ENCODE assay signal across 29 cellular contexts in the genomic region with DNA sequence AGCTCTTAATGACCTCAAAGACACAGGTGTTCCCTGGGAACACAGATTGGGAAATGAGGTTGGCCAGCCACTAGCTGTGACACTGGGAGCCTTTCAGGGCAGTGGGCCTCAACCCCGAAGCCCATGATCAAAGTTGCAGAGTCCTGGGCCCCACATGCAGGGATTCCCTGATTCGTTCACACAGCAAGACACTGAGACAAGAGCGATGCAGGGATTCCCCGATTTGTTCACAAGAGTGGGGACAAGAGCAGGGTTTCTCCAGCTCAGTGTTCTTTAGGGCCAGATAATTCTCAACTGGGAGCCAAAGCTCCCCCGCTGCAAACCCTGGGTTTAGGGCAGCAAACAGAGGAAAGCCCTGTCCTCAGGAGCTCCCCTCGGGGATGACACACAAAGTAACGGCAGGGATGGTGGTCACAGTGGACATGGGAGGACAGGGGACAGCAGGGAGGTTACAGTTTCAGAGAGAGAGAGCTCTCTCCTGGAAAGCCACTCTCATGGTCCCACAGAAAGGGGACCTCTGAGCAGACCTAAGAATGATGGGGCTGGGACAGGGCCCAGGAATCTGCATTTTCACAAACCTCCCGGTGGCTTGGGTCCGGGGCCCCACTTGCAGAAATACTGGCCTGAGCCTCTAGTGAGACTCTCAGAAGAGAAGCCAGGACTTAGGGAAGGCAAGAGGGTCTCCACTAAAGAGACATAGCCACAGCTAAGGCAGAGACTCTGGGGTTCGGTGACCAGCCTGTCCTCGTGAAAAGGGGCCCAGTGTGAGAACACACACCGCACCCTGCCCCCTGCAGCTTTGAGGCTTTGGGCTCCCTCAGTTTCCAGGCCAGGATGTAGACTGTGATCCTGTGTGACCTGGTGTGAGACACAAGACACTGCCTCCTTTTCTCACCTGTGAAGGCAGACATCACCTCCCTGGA. TPM values are rescaled to one million over a fixed set of nuclear protein-coding genes. Genes with fewer than 3 reads are reported as not detected.
DNase-seq lines count a peak whose midpoint lies in the region; ATAC-seq, FAIRE-seq and TF ChIP-seq lines count a peak whose summit lies in the region.
"Had no signal": no experiment of that assay in that cellular context is flagged by ENCODE, and none has a peak within 500 bp of the region (broad histone marks: within the 10 kb centered on the region; RNA-seq: fewer than 3 reads in every experiment).

No MANE protein-coding gene starts in this region.

- H3K9ac ChIP-seq in DND-41 (ENCODE audit: low read depth, low read length) (no peak overlapping the region), H1 (replicated peaks in 1 of 4; ENCODE audit: extremely low read depth in 1 of 4, low read depth in 3 of 4, low read length in 3 of 4) (no peak overlapping the region)
- H3K9ac ChIP-seq: KMS-11 had no signal

- FAIRE-seq in H1 (lab: Jason Lieb, UNC): no peak
- FAIRE-seq: A204.1, GM19239, HTR-8/SVneo, islet of Langerhans had no signal

- H4K5ac ChIP-seq in H1 (ENCODE audit: insufficient read length, low read depth, low read length): no peak overlapping the region

- H2BK12ac ChIP-seq in H1 (ENCODE audit: low read depth, low read length): no peak overlapping the region

- H2AFZ ChIP-seq in DND-41 (ENCODE audit: low read depth, low read length): no peak overlapping the region
- H2AFZ ChIP-seq in H1 (ENCODE audit: low read length): no peak overlapping the region

- no peaks in the 10 kb centered on the region for H3K79me1 ChIP-seq in H1 (ENCODE audit: low read depth, low read length)

- no peak overlapping the region for H2BK15ac ChIP-seq in H1 (ENCODE audit: low read length)

- H3K9me3 ChIP-seq in DND-41 (ENCODE audit: insufficient read depth, low read length, severe bottlenecking) (no peaks in the 10 kb centered on the region), H1 (ENCODE audit: insufficient read depth in 2 of 2, low read depth in 1 of 2, low read length in 1 of 2) (no peaks in the 10 kb centered on the region), ovary (no peaks in the 10 kb centered on the region)
- H3K9me3 ChIP-seq: tibial artery had no signal

- H3K56ac ChIP-seq in H1 (replicated peaks; ENCODE audit: insufficient read length, low read depth, low read length): no peak overlapping the region

- CTCF ChIA-PET in H1 (lab: Charles Lee; ENCODE audit: partially characterized antibody): interaction anchor here (0.5 to 1.7 kb wide), 5 partner anchors 11 to 826 kb away, joined by 3 to 6 read pairs (median 3); partner anchors contain the start of gene PRAME

- peak overlapping the region; percentile 4; the same call in 1 of the 2 replicates for H4K8ac ChIP-seq in H1 (ENCODE audit: extremely low read depth, insufficient read depth, low read length)

- no peak overlapping the region for H2BK20ac ChIP-seq in H1 (ENCODE audit: low read length)

- no peaks in the 10 kb centered on the region for H3K79me2 ChIP-seq in DND-41 (ENCODE audit: insufficient read depth, low read length)
- no peaks in the 10 kb centered on the region for H3K79me2 ChIP-seq in H1 (ENCODE audit: control insufficient read depth in 1 of 2, insufficient read depth in 2 of 2, low read length in 2 of 2)

- no peak for TF ChIP-seq RAD21 in H1 (IDR thresholded peaks at IDR 0.05 in 1 of 2, conservative IDR thresholded peaks at IDR 0.05 in 1 of 2; ENCODE audit: low read depth in 2 of 2, low read length in 2 of 2)

- DNase-seq in activated CD4-positive, alpha-beta T cell treated with anti-CD3 and anti-CD28 coated beads for 48 hours: peak; percentile 1
- no peak for DNase-seq in activated CD4-positive, alpha-beta T cell treated with anti-CD3 and anti-CD28 coated beads, Interleukin-2, amount 50 U/mL, for 48 hours
- DNase-seq in DND-41 (peak; percentile 1), H1 (ENCODE audit: low read depth in 1 of 2, low spot score in 2 of 2) (no peak), ovary (peak in 3 of 5 donors; percentile 6 to 10 (median 10)), epidermal melanocyte (ENCODE audit: insufficient read length, low spot score) (no peak), DMS79 (lab: John Stamatoyannopoulos, UW) (no peak)
- DNase-seq: activated CD4-positive, alpha-beta T cell treated with anti-CD3 and anti-CD28 coated beads, Interleukin-2, amount 50 U/mL, for 1 hour; activated naive CD8-positive, alpha-beta T cell treated with anti-CD3 and anti-CD28 coated beads for 36 hours; cerebellar nuclear complex; DMS79 treated with DMSO at 0.1 percent for 48 hours; erythroblast; foreskin melanocyte; hypothalamus; MV-4-11; NCI-H187; NCI-H774; SHP77; stimulated activated CD4-positive, alpha-beta T cell treated with anti-CD3 and anti-CD28 coated beads, Interleukin-2, amount 100 ng/mL, for 48 hours; stimulated activated naive CD4-positive, alpha-beta T cell had no signal

- no peaks in the 10 kb centered on the region for H3K27me3 ChIP-seq in DND-41 (ENCODE audit: insufficient read depth, low read length, poor library complexity)
- peaks cover 0 to 5% (median 3%) of the 10 kb centered on the region in 4 experiments; a peak in 5 of 7 replicates for H3K27me3 ChIP-seq in H1 (replicated peaks in 1 of 4; ENCODE audit: control insufficient read depth in 3 of 4, extremely low read depth in 1 of 4, insufficient read depth in 3 of 4, low read length in 3 of 4)
- no peaks in the 10 kb centered on the region for H3K27me3 ChIP-seq in ovary

- H3K36me3 ChIP-seq in DND-41 (ENCODE audit: insufficient read depth, low read length) (no peaks in the 10 kb centered on the region), H1 (ENCODE audit: control insufficient read depth in 2 of 4, insufficient read depth in 4 of 4, low read length in 3 of 4) (no peaks in the 10 kb centered on the region), ovary (no peaks in the 10 kb centered on the region)
- H3K36me3 ChIP-seq: tibial artery had no signal

- ATAC-seq in DND-41 (ENCODE audit: insufficient read depth, low read depth): no peak
- no peak for ATAC-seq in HG03378 (IDR thresholded peaks at IDR 0.05; ENCODE audit: unreplicated experiment)

- no peak overlapping the region for H2AK5ac ChIP-seq in H1 (ENCODE audit: low read depth, low read length)

- TF ChIP-seq CTCF in DND-41 (IDR thresholded peaks at IDR 0.05; ENCODE audit: borderline replicate concordance, extremely low read depth, low read length, poor library complexity, severe bottlenecking) (no peak), H1 (IDR thresholded peaks at IDR 0.05; ENCODE audit: control extremely low read depth in 1 of 3, insufficient read depth in 1 of 3, low read depth in 1 of 3, low read length in 3 of 3) (no peak), ovary (IDR thresholded peaks at IDR 0.05) (no peak)

- no peak overlapping the region for H2BK120ac ChIP-seq in H1 (replicated peaks; ENCODE audit: low read depth, low read length)

- POLR2A ChIA-PET in H1 (lab: Charles Lee; ENCODE audit: partially characterized antibody): no interaction called here

- H3K4me2 ChIP-seq in DND-41 (ENCODE audit: insufficient read depth, low read length) (no peak overlapping the region), H1 (ENCODE audit: insufficient read depth in 1 of 2, low read depth in 2 of 2, low read length in 2 of 2) (no peak overlapping the region)
- H3K4me2 ChIP-seq: KMS-11, smooth muscle cell had no signal

- no peak overlapping the region for H3K27ac ChIP-seq in DND-41 (ENCODE audit: low read length)
- no peak overlapping the region for H3K27ac ChIP-seq in H1 (ENCODE audit: low read depth, low read length)
- H3K27ac ChIP-seq in ovary: no peak overlapping the region
- H3K27ac ChIP-seq: KMS-11, tibial artery had no signal

- H2BK5ac ChIP-seq in H1 (ENCODE audit: low read depth, low read length): no peak overlapping the region

- no peaks in the 10 kb centered on the region for H3K23me2 ChIP-seq in H1 (ENCODE audit: low read depth, low read length)

- intact Hi-C loops in ovary (cut with DNase I): no loop called here

- no peak for TF ChIP-seq POLR2A in H1 (IDR thresholded peaks at IDR 0.05; ENCODE audit: control extremely low read depth in 1 of 2, low read depth in 2 of 2, low read length in 2 of 2)
- no peak for TF ChIP-seq POLR2A in ovary (IDR thresholded peaks at IDR 0.05)

- WGBS in H1 (ENCODE audit: extremely low coverage in 1 of 2, insufficient coverage in 1 of 2, insufficient read length in 1 of 2, insufficient replicate concordance in 2 of 2, low coverage in 1 of 2, low lambda C conversion rate in 2 of 2, missing lambda C conversion rate in 1 of 2), 2 experiments: 88% methylated on average over 12 of the region's 12 CpGs; no CpG with 5 or more reads in 1 of the 2 experiments
- 88 to 92% (median 90%) methylated on average over 12 of the region's 12 CpGs for WGBS in ovary, 3 donors

- no peak overlapping the region for H3K23ac ChIP-seq in H1 (ENCODE audit: insufficient read length)

- H4K20me1 ChIP-seq in DND-41 (ENCODE audit: insufficient read depth, low read length) (peaks cover 3% of the 10 kb centered on the region; the same call in 1 of the 2 replicates), H1 (replicated peaks in 1 of 2; ENCODE audit: control insufficient read depth in 1 of 2, insufficient read depth in 2 of 2, low read length in 2 of 2) (no peaks in the 10 kb centered on the region)

- no peak overlapping the region for H4K91ac ChIP-seq in H1 (replicated peaks; ENCODE audit: insufficient read length, low read length)

- H3K4ac ChIP-seq in H1 (replicated peaks; ENCODE audit: insufficient read length, low read depth, low read length): no peak overlapping the region

- H3K18ac ChIP-seq in H1 (ENCODE audit: extremely low read depth, low read length): no peak overlapping the region

- no peak overlapping the region for H3K14ac ChIP-seq in H1 (ENCODE audit: insufficient read length)

- H3K4me3 ChIP-seq in DND-41 (ENCODE audit: low read depth in 1 of 2, low read length in 2 of 2): no peak overlapping the region
- no peak overlapping the region for H3K4me3 ChIP-seq in H1 (ENCODE audit: extremely low read depth in 1 of 4, insufficient read depth in 2 of 4, low read depth in 3 of 4, low read length in 4 of 4)
- no peak overlapping the region for H3K4me3 ChIP-seq in ovary
- H3K4me3 ChIP-seq: lung, smooth muscle cell, tibial artery had no signal

- TF ChIP-seq EP300 in H1 (IDR thresholded peaks at IDR 0.05; ENCODE audit: borderline replicate concordance in 1 of 2, low read depth in 2 of 2, low read length in 2 of 2): no peak
- no peak for TF ChIP-seq EP300 in ovary (IDR thresholded peaks at IDR 0.05)

- H3K4me1 ChIP-seq in DND-41 (ENCODE audit: insufficient read depth, low read length) (no peaks in the 10 kb centered on the region), H1 (replicated peaks in 1 of 4; ENCODE audit: control insufficient read depth in 3 of 4, insufficient read depth in 4 of 4, low read length in 3 of 4) (no peaks in the 10 kb centered on the region; a peak in 1 of 7 replicates), ovary (ENCODE audit: insufficient read depth) (no peaks in the 10 kb centered on the region)
- H3K4me1 ChIP-seq: tibial artery had no signal

RNA-seq across cellular contexts. Expression of gene GNAZ, which starts 7.4 kb away (rescaled TPM):
- total RNA-seq in H1 (2021; fragmentation: NEBNext Ultra II Directional; extraction: Animal tissue kit (Norgen Biotek cat#: 25700)): 9.6 and 9.7 TPM in 2 replicates
- polyA plus RNA-seq in H1 (2011; rRNA removed) (6.6 and 6.9 TPM in 2 replicates), ovary (1 to 10 TPM; 7.2 to 8.7 TPM)
- 7.7 TPM for polyA plus RNA-seq in H1 (2011; cell fraction: cytosol; rRNA removed)
- polyA plus RNA-seq in H1 (2011; cell fraction: nucleus; rRNA removed): 7.4 TPM
- polyA plus RNA-seq in H1 (2012, experiment 1 of 2): 5.7 to 7.8 TPM (median 6.8 TPM) in 4 replicates
- 4.4 TPM for polyA plus RNA-seq in H1 (2012, experiment 2 of 2)
- 5.3 TPM for polyA plus RNA-seq in H1 (2013, experiment 1 of 2)
- 5.5 TPM for polyA plus RNA-seq in H1 (2013, experiment 2 of 2)
- polyA minus RNA-seq in H1 (2011; rRNA and poly(A)+ RNA removed): 6.4 and 7.5 TPM in 2 replicates
- polyA minus RNA-seq in H1 (2011; cell fraction: cytosol; rRNA and poly(A)+ RNA removed): 5.6 TPM
- polyA minus RNA-seq in H1 (2011; cell fraction: nucleus; rRNA and poly(A)+ RNA removed): 4.3 TPM
- total RNA-seq in ovary: 10 to 100 TPM; 11.1 to 40.8 (median 19.9) TPM

Comparison
In these comparisons a context has a peak if more than half of its experiments do, and no peak if none do; other contexts are left out.
1. DNase-seq: peak in activated CD4-positive, alpha-beta T cell treated with anti-CD3 and anti-CD28 coated beads for 48 hours (single experiment), DND-41 (single experiment) and ovary (3 of 5); none in activated CD4-positive, alpha-beta T cell treated with anti-CD3 and anti-CD28 coated beads, Interleukin-2, amount 50 U/mL, for 48 hours (0 of 2), H1 (0 of 2), epidermal melanocyte (single experiment) and DMS79 (single experiment).